Comparison of ENCODE assay signal across 1 cellular context in the genomic region with DNA sequence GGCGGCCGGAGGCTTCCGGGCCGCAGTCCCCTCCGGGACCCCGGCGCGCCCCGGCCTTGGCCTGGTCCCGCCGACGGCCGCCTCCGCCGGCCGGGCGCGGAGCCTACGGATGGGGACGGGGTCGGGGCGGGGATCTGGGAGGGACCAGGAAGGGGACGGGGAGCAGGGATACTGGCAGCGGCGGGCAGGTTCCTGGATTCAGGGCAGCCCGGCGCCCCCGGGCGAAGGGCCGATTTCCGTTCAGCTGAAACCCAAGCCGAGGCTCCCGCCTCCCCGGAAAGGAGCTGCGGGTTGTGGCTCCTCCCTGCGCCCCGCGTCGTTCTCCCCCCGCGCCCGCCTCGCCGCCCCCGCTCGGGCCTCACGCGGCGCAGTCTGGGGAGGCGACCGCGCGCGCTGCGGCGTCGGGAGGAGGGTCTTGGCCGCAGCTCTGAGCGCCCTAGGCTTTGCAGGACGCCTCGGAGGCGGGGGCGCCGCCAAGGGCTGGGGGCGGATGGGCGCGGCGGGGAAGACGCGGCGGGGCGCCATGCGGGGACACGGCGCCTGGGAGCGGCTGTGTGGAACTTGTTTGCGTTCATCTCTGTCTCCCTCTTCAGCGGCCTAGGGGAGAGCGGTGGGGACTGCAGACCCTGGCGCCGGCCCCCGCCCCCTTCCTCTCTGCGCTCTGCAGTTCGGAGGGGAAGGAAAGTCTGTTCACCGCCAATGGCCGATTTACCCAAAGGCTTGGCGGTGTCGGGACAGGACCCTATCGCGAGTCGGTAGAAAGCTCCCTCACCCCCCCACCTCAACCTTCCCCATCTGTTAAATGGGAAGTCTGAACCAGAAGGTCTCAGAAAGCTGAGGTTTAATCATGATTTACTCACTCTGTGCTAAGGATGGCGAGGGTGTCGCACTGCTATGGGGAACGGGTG.
TF ChIP-seq lines count a peak whose summit lies in the region.

No MANE protein-coding gene starts in this region.

TF ChIP-seq in HepG2, 621 proteins besides CTCF, POLR2A, EP300 and RAD21 (continued from another document and continues in another):
- TF ChIP-seq, protein P1, sequence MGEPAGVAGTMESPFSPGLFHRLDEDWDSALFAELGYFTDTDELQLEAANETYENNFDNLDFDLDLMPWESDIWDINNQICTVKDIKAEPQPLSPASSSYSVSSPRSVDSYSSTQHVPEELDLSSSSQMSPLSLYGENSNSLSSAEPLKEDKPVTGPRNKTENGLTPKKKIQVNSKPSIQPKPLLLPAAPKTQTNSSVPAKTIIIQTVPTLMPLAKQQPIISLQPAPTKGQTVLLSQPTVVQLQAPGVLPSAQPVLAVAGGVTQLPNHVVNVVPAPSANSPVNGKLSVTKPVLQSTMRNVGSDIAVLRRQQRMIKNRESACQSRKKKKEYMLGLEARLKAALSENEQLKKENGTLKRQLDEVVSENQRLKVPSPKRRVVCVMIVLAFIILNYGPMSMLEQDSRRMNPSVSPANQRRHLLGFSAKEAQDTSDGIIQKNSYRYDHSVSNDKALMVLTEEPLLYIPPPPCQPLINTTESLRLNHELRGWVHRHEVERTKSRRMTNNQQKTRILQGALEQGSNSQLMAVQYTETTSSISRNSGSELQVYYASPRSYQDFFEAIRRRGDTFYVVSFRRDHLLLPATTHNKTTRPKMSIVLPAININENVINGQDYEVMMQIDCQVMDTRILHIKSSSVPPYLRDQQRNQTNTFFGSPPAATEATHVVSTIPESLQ (CRISPR knock-in tag; conservative IDR thresholded peaks at IDR 0.05) = no peak
- TF ChIP-seq ZNF570 (CRISPR knock-in tag; IDR thresholded peaks at IDR 0.05; ENCODE audit: borderline replicate concordance) (no peak), CCAR2 (optimal IDR thresholded peaks at IDR 0.05; ENCODE audit: low read depth, low read length) (no peak), THYN1 (CRISPR knock-in tag; IDR thresholded peaks at IDR 0.05; ENCODE audit: borderline replicate concordance, low read depth) (no peak), MIER2 (CRISPR knock-in tag; IDR thresholded peaks at IDR 0.05) (no peak; the same call in 1 of the 2 replicates), PPARG (CRISPR knock-in tag; conservative IDR thresholded peaks at IDR 0.05) (0 out of 2 replicates have a peak, but pooled peaks have one; percentile 18), ZNF292 (CRISPR knock-in tag; IDR thresholded peaks at IDR 0.05; ENCODE audit: borderline replicate concordance, low read depth) (no peak), ZNF230 (CRISPR knock-in tag; IDR thresholded peaks at IDR 0.05) (no peak), PTBP1 (IDR thresholded peaks at IDR 0.05; ENCODE audit: low read depth, low read length, poor library complexity, severe bottlenecking) (no peak), ZNF562 (CRISPR knock-in tag; IDR thresholded peaks at IDR 0.05; ENCODE audit: borderline replicate concordance) (no peak), ZMYM2 (CRISPR knock-in tag; IDR thresholded peaks at IDR 0.05) (no peak), HNRNPUL1 (IDR thresholded peaks at IDR 0.05; ENCODE audit: low read depth, low read length) (no peak), PITX1 (CRISPR knock-in tag; IDR thresholded peaks at IDR 0.05) (no peak), FOXJ3 (CRISPR knock-in tag; IDR thresholded peaks at IDR 0.05; ENCODE audit: borderline replicate concordance) (no peak), ZNF83 (CRISPR knock-in tag; IDR thresholded peaks at IDR 0.05; ENCODE audit: borderline replicate concordance) (no peak), KDM6A (CRISPR knock-in tag; IDR thresholded peaks at IDR 0.05; ENCODE audit: low read depth) (no peak), TARDBP (CRISPR knock-in tag; IDR thresholded peaks at IDR 0.05) (peak; percentile 38; the same call in 1 of the 2 replicates), MAFK (conservative IDR thresholded peaks at IDR 0.05 in 1 of 2, IDR thresholded peaks at IDR 0.05 in 1 of 2; ENCODE audit: low read length in 2 of 2) (no peak), ZNF569 (CRISPR knock-in tag; IDR thresholded peaks at IDR 0.05; ENCODE audit: borderline replicate concordance) (no peak), ZSCAN25 (CRISPR knock-in tag; IDR thresholded peaks at IDR 0.05) (peak; percentile 50; the same call in 1 of the 2 replicates), MXI1 (IDR thresholded peaks at IDR 0.05; ENCODE audit: borderline replicate concordance, low read depth, low read length) (peak; percentile 69; the same call in 1 of the 3 replicates), RFX5 (IDR thresholded peaks at IDR 0.05; ENCODE audit: low read depth, low read length) (no peak)
- TF ChIP-seq, protein P2, sequence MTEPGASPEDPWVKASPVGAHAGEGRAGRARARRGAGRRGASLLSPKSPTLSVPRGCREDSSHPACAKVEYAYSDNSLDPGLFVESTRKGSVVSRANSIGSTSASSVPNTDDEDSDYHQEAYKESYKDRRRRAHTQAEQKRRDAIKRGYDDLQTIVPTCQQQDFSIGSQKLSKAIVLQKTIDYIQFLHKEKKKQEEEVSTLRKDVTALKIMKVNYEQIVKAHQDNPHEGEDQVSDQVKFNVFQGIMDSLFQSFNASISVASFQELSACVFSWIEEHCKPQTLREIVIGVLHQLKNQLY (CRISPR knock-in tag; IDR thresholded peaks at IDR 0.05) = no peak
- TF ChIP-seq, protein P3, sequence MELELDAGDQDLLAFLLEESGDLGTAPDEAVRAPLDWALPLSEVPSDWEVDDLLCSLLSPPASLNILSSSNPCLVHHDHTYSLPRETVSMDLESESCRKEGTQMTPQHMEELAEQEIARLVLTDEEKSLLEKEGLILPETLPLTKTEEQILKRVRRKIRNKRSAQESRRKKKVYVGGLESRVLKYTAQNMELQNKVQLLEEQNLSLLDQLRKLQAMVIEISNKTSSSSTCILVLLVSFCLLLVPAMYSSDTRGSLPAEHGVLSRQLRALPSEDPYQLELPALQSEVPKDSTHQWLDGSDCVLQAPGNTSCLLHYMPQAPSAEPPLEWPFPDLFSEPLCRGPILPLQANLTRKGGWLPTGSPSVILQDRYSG (CRISPR knock-in tag; IDR thresholded peaks at IDR 0.05) = peak; percentile 80
- TF ChIP-seq, protein P4, sequence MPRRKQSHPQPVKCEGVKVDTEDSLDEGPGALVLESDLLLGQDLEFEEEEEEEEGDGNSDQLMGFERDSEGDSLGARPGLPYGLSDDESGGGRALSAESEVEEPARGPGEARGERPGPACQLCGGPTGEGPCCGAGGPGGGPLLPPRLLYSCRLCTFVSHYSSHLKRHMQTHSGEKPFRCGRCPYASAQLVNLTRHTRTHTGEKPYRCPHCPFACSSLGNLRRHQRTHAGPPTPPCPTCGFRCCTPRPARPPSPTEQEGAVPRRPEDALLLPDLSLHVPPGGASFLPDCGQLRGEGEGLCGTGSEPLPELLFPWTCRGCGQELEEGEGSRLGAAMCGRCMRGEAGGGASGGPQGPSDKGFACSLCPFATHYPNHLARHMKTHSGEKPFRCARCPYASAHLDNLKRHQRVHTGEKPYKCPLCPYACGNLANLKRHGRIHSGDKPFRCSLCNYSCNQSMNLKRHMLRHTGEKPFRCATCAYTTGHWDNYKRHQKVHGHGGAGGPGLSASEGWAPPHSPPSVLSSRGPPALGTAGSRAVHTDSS (CRISPR knock-in tag; conservative IDR thresholded peaks at IDR 0.05) = no peak
- TF ChIP-seq, protein P5, sequence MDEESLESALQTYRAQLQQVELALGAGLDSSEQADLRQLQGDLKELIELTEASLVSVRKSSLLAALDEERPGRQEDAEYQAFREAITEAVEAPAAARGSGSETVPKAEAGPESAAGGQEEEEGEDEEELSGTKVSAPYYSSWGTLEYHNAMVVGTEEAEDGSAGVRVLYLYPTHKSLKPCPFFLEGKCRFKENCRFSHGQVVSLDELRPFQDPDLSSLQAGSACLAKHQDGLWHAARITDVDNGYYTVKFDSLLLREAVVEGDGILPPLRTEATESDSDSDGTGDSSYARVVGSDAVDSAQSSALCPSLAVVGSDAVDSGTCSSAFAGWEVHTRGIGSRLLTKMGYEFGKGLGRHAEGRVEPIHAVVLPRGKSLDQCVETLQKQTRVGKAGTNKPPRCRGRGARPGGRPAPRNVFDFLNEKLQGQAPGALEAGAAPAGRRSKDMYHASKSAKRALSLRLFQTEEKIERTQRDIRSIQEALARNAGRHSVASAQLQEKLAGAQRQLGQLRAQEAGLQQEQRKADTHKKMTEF (CRISPR knock-in tag; IDR thresholded peaks at IDR 0.05) = no peak; the same call in 1 of the 2 replicates
- TF ChIP-seq, protein P6, sequence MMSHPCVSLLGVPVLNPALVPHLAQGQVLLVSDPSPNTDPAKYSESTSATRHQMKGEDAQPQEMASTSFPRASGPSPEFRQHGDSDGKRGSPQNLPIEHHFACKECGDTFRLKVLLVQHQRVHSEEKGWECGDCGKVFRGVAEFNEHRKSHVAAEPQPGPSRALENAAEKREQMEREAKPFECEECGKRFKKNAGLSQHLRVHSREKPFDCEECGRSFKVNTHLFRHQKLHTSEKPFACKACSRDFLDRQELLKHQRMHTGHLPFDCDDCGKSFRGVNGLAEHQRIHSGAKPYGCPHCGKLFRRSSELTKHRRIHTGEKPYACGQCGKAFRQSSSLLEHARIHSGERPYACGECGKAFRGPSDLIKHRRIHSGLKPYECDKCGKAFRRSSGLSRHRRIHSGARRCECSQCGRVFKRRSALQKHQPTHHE (CRISPR knock-in tag; IDR thresholded peaks at IDR 0.05; ENCODE audit: borderline replicate concordance) = no peak
- TF ChIP-seq, protein P7, sequence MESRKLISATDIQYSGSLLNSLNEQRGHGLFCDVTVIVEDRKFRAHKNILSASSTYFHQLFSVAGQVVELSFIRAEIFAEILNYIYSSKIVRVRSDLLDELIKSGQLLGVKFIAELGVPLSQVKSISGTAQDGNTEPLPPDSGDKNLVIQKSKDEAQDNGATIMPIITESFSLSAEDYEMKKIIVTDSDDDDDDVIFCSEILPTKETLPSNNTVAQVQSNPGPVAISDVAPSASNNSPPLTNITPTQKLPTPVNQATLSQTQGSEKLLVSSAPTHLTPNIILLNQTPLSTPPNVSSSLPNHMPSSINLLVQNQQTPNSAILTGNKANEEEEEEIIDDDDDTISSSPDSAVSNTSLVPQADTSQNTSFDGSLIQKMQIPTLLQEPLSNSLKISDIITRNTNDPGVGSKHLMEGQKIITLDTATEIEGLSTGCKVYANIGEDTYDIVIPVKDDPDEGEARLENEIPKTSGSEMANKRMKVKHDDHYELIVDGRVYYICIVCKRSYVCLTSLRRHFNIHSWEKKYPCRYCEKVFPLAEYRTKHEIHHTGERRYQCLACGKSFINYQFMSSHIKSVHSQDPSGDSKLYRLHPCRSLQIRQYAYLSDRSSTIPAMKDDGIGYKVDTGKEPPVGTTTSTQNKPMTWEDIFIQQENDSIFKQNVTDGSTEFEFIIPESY (CRISPR knock-in tag; IDR thresholded peaks at IDR 0.05) = peak; percentile 54
- TF ChIP-seq, protein P8, sequence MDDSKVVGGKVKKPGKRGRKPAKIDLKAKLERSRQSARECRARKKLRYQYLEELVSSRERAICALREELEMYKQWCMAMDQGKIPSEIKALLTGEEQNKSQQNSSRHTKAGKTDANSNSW (CRISPR knock-in tag; IDR thresholded peaks at IDR 0.05; ENCODE audit: borderline replicate concordance) = no peak; the same call in 1 of the 2 replicates
- TF ChIP-seq, protein P9, sequence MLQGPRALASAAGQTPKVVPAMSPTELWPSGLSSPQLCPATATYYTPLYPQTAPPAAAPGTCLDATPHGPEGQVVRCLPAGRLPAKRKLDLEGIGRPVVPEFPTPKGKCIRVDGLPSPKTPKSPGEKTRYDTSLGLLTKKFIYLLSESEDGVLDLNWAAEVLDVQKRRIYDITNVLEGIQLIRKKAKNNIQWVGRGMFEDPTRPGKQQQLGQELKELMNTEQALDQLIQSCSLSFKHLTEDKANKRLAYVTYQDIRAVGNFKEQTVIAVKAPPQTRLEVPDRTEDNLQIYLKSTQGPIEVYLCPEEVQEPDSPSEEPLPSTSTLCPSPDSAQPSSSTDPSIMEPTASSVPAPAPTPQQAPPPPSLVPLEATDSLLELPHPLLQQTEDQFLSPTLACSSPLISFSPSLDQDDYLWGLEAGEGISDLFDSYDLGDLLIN (CRISPR knock-in tag; IDR thresholded peaks at IDR 0.05; ENCODE audit: borderline replicate concordance) = 0 out of 2 replicates have a peak, but pooled peaks have one; percentile 32
- TF ChIP-seq, protein P10, sequence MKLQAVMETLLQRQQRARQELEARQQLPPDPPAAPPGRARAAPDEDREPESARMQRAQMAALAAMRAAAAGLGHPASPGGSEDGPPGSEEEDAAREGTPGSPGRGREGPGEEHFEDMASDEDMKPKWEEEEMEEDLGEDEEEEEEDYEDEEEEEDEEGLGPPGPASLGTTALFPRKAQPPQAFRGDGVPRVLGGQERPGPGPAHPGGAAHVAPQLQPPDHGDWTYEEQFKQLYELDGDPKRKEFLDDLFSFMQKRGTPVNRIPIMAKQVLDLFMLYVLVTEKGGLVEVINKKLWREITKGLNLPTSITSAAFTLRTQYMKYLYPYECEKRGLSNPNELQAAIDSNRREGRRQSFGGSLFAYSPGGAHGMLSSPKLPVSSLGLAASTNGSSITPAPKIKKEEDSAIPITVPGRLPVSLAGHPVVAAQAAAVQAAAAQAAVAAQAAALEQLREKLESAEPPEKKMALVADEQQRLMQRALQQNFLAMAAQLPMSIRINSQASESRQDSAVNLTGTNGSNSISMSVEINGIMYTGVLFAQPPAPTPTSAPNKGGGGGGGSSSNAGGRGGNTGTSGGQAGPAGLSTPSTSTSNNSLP (IDR thresholded peaks at IDR 0.05; ENCODE audit: low read depth, low read length) = no peak
- TF ChIP-seq, protein P11, sequence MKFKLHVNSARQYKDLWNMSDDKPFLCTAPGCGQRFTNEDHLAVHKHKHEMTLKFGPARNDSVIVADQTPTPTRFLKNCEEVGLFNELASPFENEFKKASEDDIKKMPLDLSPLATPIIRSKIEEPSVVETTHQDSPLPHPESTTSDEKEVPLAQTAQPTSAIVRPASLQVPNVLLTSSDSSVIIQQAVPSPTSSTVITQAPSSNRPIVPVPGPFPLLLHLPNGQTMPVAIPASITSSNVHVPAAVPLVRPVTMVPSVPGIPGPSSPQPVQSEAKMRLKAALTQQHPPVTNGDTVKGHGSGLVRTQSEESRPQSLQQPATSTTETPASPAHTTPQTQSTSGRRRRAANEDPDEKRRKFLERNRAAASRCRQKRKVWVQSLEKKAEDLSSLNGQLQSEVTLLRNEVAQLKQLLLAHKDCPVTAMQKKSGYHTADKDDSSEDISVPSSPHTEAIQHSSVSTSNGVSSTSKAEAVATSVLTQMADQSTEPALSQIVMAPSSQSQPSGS (CRISPR knock-in tag; IDR thresholded peaks at IDR 0.05) = no peak
- TF ChIP-seq, protein P12, sequence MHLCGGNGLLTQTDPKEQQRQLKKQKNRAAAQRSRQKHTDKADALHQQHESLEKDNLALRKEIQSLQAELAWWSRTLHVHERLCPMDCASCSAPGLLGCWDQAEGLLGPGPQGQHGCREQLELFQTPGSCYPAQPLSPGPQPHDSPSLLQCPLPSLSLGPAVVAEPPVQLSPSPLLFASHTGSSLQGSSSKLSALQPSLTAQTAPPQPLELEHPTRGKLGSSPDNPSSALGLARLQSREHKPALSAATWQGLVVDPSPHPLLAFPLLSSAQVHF (CRISPR knock-in tag; IDR thresholded peaks at IDR 0.05) = no peak
- TF ChIP-seq, protein P13, sequence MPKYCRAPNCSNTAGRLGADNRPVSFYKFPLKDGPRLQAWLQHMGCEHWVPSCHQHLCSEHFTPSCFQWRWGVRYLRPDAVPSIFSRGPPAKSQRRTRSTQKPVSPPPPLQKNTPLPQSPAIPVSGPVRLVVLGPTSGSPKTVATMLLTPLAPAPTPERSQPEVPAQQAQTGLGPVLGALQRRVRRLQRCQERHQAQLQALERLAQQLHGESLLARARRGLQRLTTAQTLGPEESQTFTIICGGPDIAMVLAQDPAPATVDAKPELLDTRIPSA (CRISPR knock-in tag; IDR thresholded peaks at IDR 0.05; ENCODE audit: borderline replicate concordance) = 0 out of 2 replicates have a peak, but pooled peaks have one; percentile 46
